ENCODE assay signal across 1 cellular context in the genomic region with DNA sequence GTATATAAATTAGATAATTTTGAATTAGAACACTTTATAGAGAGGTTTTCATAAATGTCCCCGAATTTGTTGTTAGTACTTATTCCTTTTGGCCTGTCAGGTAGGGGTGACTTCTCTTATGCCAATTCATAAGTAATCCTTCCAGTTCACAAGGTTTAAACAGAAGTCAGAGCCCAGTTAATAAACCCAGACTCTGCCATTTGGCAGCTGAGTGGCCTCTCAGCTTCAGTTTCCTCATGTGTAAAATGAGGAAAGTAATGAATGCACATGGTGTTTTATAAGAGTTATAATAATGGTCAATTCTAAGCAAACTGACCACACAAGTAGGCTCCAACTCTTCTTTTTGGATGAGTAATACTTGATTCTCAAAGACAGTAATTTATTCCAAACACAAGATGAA.
TF ChIP-seq lines count a peak whose summit lies in the region.

No MANE protein-coding gene starts in this region.

TF ChIP-seq in HepG2, 621 proteins besides CTCF, POLR2A, EP300 and RAD21:
- TF ChIP-seq RBM39 (IDR thresholded peaks at IDR 0.05; ENCODE audit: low read depth, low read length, poor library complexity, severe bottlenecking): no peak
- peak; percentile 6; the same call in 1 of the 2 replicates for TF ChIP-seq CREM (IDR thresholded peaks at IDR 0.05)
- TF ChIP-seq CREM (CRISPR knock-in tag; IDR thresholded peaks at IDR 0.05): no peak
